ENCODE assay signal across 9 cellular contexts in genomic region chr5:168851902-168852321, GRCh38.
A peak's percentile ranks its signal among the peaks of the same experiment; 100 is the strongest.
DNase-seq lines count a peak whose midpoint lies in the region; ATAC-seq and TF ChIP-seq lines count a peak whose summit lies in the region.
"Had no signal": no experiment of that assay in that cellular context is flagged by ENCODE, and none has a peak within 500 bp of the region (broad histone marks: within the 10 kb centered on the region; RNA-seq: fewer than 3 reads in every experiment).

No MANE protein-coding gene starts in this region.

- H3K27ac ChIP-seq in uterus = no peak overlapping the region

- no peaks in the 10 kb centered on the region for H3K36me3 ChIP-seq in uterus
- H3K36me3 ChIP-seq: breast epithelium had no signal

- intact Hi-C loops in uterus (cut with DNase I; ENCODE audit: low total_unique reads) = no loop called here

- peak; percentile 89 for ATAC-seq in HG02610 (IDR thresholded peaks at IDR 0.05; ENCODE audit: unreplicated experiment)
- no peak for ATAC-seq in HG02840 (IDR thresholded peaks at IDR 0.05; ENCODE audit: low FRiP score, unreplicated experiment)

- no peaks in the 10 kb centered on the region for H3K4me1 ChIP-seq in uterus

- TF ChIP-seq CTCF in uterus (IDR thresholded peaks at IDR 0.05) = no peak

- H3K9me3 ChIP-seq in uterus = no peaks in the 10 kb centered on the region
- H3K9me3 ChIP-seq: breast epithelium had no signal

- TF ChIP-seq POLR2A in uterus (IDR thresholded peaks at IDR 0.05) = no peak

- no peaks in the 10 kb centered on the region for H3K27me3 ChIP-seq in uterus
- H3K27me3 ChIP-seq: breast epithelium had no signal

- no peak overlapping the region for H3K4me3 ChIP-seq in uterus
- H3K4me3 ChIP-seq: breast epithelium had no signal

- DNase-seq in ELR (ENCODE audit: low read depth) (peak; percentile 73), SKM-1 treated with dmso at 0.1 percent for 144 hours (lab: John Stamatoyannopoulos, UW; ENCODE audit: unreplicated experiment) (peak; percentile 42), left kidney (ENCODE audit: low read depth, low spot score) (peak; percentile 96), uterus (no peak), NCI-H226 (no peak), midbrain (lab: John Stamatoyannopoulos, UW) (no peak)

Comparison
In these comparisons a context has a peak if more than half of its experiments do, and no peak if none do; other contexts are left out.
1. DNase-seq: peak in ELR (single experiment), SKM-1 treated with dmso at 0.1 percent for 144 hours (single experiment) and left kidney (single experiment); none in uterus (0 of 2), NCI-H226 (single experiment) and midbrain (single experiment).